ENCODE assay signal across 23 cellular contexts in the genomic region with DNA sequence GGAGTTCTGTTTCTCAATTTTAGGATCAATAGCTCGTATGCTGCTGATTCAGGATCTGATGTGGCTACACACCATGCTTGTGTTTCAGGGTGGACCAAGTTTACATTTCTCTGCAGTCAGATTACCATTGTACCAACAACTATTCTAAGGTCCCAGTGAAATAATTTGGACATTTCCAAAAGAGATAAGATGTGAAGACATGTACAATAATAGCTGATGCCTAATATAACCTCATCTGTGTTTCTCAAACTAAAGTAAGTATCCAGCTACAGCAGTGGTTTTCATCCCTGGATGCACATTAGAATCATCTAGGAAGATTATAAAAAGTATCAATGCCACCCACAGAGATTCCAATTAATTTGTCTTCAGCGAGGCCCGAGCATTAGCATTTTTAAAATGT.
DNase-seq lines count a peak whose midpoint lies in the region; ATAC-seq, FAIRE-seq and TF ChIP-seq lines count a peak whose summit lies in the region.
"Had no signal": no experiment of that assay in that cellular context is flagged by ENCODE, and none has a peak within 500 bp of the region (broad histone marks: within the 10 kb centered on the region; RNA-seq: fewer than 3 reads in every experiment).

No MANE protein-coding gene starts in this region.

- intact Hi-C loops in Right ventricle myocardium inferior (cut with DNase I): loop anchor here (10.0 kb wide), 1 partner anchor 99 kb away; no protein-coding TSS in a partner anchor

- H3K4me3 ChIP-seq in right atrium auricular region: no peak overlapping the region
- H3K4me3 ChIP-seq in WERI-Rb-1 (ENCODE audit: low read depth, low read length): peak overlapping the region; percentile 16
- H3K4me3 ChIP-seq: BLaER1, GM12878, GM23248 had no signal

- TF ChIP-seq CTCF in right atrium auricular region (IDR thresholded peaks at IDR 0.05): no peak
- no peak for TF ChIP-seq CTCF in D721Med (IDR thresholded peaks at IDR 0.05; ENCODE audit: insufficient read depth, missing control alignments)
- TF ChIP-seq CTCF in WERI-Rb-1 (IDR thresholded peaks at IDR 0.05; ENCODE audit: low read depth, low read length): no peak

- H3K27me3 ChIP-seq in right atrium auricular region: no peaks in the 10 kb centered on the region
- no peaks in the 10 kb centered on the region for H3K27me3 ChIP-seq in WERI-Rb-1 (ENCODE audit: insufficient read depth, low read depth, severe bottlenecking)
- H3K27me3 ChIP-seq: BLaER1 had no signal

- peak; percentile 58 for ATAC-seq in Right ventricle myocardium inferior
- ATAC-seq: GM12878 had no signal

- H3K27ac ChIP-seq in right atrium auricular region: no peak overlapping the region
- H3K27ac ChIP-seq in WERI-Rb-1: peak overlapping the region; percentile 92
- H3K27ac ChIP-seq: 22Rv1, BLaER1, C4-2B, GM23248 had no signal

- no peaks in the 10 kb centered on the region for H3K36me3 ChIP-seq in right atrium auricular region
- H3K36me3 ChIP-seq in WERI-Rb-1: peaks cover 5% of the 10 kb centered on the region; the same call in 1 of the 2 replicates
- H3K36me3 ChIP-seq: BLaER1 had no signal

- no peaks in the 10 kb centered on the region for H3K4me1 ChIP-seq in right atrium auricular region
- H3K4me1 ChIP-seq: BLaER1 had no signal

- DNase-seq in DMS 273 treated with DMSO at 0.1 percent for 48 hours (lab: John Stamatoyannopoulos, UW) (peak; percentile 49), DMS 273 (lab: John Stamatoyannopoulos, UW; ENCODE audit: unreplicated experiment) (no peak), Right ventricle myocardium inferior (ENCODE audit: missing footprints) (no peak), right atrium auricular region (ENCODE audit: low spot score) (no peak), D721Med (ENCODE audit: insufficient read length, low spot score) (no peak), WERI-Rb-1 (no peak), frontal cortex (ENCODE audit: low spot score in 2 of 2) (no peak), NCI-H446 (lab: John Stamatoyannopoulos, UW) (no peak)
- DNase-seq: CD4-positive, alpha-beta T cell; CD8-positive, alpha-beta memory T cell; DMS79; EL; GDM1; GM23248; H7; HCEC 1CT had no signal

- FAIRE-seq in D721Med (lab: Jason Lieb, UNC) (peak; percentile 16), frontal cortex (lab: Jason Lieb, UNC) (no peak)
- FAIRE-seq: A204.1, GM12878, GM19239, H1 had no signal

- H3K9me3 ChIP-seq in right atrium auricular region (no peaks in the 10 kb centered on the region), WERI-Rb-1 (ENCODE audit: severe bottlenecking) (peaks cover 3% of the 10 kb centered on the region)
- H3K9me3 ChIP-seq: BLaER1 had no signal
